Comparison of ENCODE assay signal across 14 cellular contexts in genomic region chr11:76642341-76642740, GRCh38. TPM values are rescaled to one million over a fixed set of nuclear protein-coding genes. Genes with fewer than 3 reads are reported as not detected.
DNase-seq lines count a peak whose midpoint lies in the region; ATAC-seq and TF ChIP-seq lines count a peak whose summit lies in the region.
"Had no signal": no experiment of that assay in that cellular context is flagged by ENCODE, and none has a peak within 500 bp of the region (broad histone marks: within the 10 kb centered on the region; RNA-seq: fewer than 3 reads in every experiment).

No MANE protein-coding gene starts in this region.

- H3K4me3 Mint-ChIP-seq in activated CD4-positive, alpha-beta T cell treated with anti-CD3 and anti-CD28 coated beads for 36 hours: no peak overlapping the region
- H3K4me3 Mint-ChIP-seq in activated B cell treated with CpG ODN at 0.5 μM for 24 hours: peak overlapping the region; percentile 28
- H3K4me3 Mint-ChIP-seq: central memory CD8-positive, alpha-beta T cell; nephron had no signal

- no peak for TF ChIP-seq POLR2A in body of pancreas (IDR thresholded peaks at IDR 0.05)

- peaks cover 9% of the 10 kb centered on the region for H3K4me1 Mint-ChIP-seq in activated CD4-positive, alpha-beta T cell treated with anti-CD3 and anti-CD28 coated beads for 36 hours
- peaks cover 49% of the 10 kb centered on the region for H3K4me1 Mint-ChIP-seq in activated B cell treated with CpG ODN at 0.5 μM for 24 hours
- H3K4me1 Mint-ChIP-seq: nephron had no signal

- H3K27me3 Mint-ChIP-seq in activated CD4-positive, alpha-beta T cell treated with anti-CD3 and anti-CD28 coated beads for 36 hours: peaks cover 51% of the 10 kb centered on the region
- peaks cover 33% of the 10 kb centered on the region for H3K27me3 Mint-ChIP-seq in activated B cell treated with CpG ODN at 0.5 μM for 24 hours

- no peaks in the 10 kb centered on the region for H3K27me3 ChIP-seq in body of pancreas
- H3K27me3 ChIP-seq: heart left ventricle had no signal

- CTCF ChIA-PET in activated CD4-positive, alpha-beta T cell treated with anti-CD3 and anti-CD28 coated beads for 36 hours (lab: Charles Lee): interaction anchor here (0.9 kb wide), 1 partner anchor 21 kb away, joined by 3 read pairs; no protein-coding TSS in a partner anchor
- CTCF ChIA-PET in activated B cell treated with CpG ODN at 0.5 μM for 24 hours (lab: Charles Lee): interaction anchor here (0.6 kb wide), 1 partner anchor 38 kb away, joined by 3 read pairs; no protein-coding TSS in a partner anchor

- DNase-seq in activated CD4-positive, alpha-beta T cell treated with anti-CD3 and anti-CD28 coated beads for 36 hours: peak; percentile 74
- no peak for DNase-seq in activated CD4-positive, alpha-beta T cell treated with anti-CD3 and anti-CD28 coated beads, Interleukin-2, amount 50 U/mL, for 1 hour
- peak; percentile 20 for DNase-seq in activated B cell treated with CpG ODN at 0.5 μM for 24 hours
- peak; percentile 27 for DNase-seq in ecto neural progenitor cell (ENCODE audit: low spot score)
- DNase-seq in stimulated activated CD8-positive, alpha-beta memory T cell treated with anti-CD3 and anti-CD28 coated beads, Interleukin-4, amount 100 ng/mL, for 48 hours: peak; percentile 63
- no peak for DNase-seq in body of pancreas
- DNase-seq in SIG-M5 treated with dmso at 0.1 percent for 504 hours (lab: John Stamatoyannopoulos, UW; ENCODE audit: unreplicated experiment): no peak
- DNase-seq in substantia nigra (lab: John Stamatoyannopoulos, UW): no peak
- DNase-seq: heart left ventricle, NCI-H1105 had no signal

- H3K9me3 Mint-ChIP-seq in activated CD4-positive, alpha-beta T cell treated with anti-CD3 and anti-CD28 coated beads for 36 hours (ENCODE audit: low read depth): peaks cover 11% of the 10 kb centered on the region
- peaks cover 5% of the 10 kb centered on the region for H3K9me3 Mint-ChIP-seq in activated B cell treated with CpG ODN at 0.5 μM for 24 hours

- intact Hi-C loops in activated CD4-positive, alpha-beta T cell treated with anti-CD3 and anti-CD28 coated beads for 36 hours (cut with DNase I, micrococcal nuclease): loop anchor here in 1 of 2 experiments (1.0 to 2.0 kb wide), 2 partner anchors 14 to 54 kb away; no protein-coding TSS in a partner anchor
- intact Hi-C loops in activated B cell treated with CpG ODN at 0.5 μM for 24 hours (cut with micrococcal nuclease) (loop anchor here (1.0 kb wide), 2 partner anchors 13 to 30 kb away; no protein-coding TSS in a partner anchor), body of pancreas (cut with DNase I) (no loop called here)

- no peaks in the 10 kb centered on the region for H3K4me1 ChIP-seq in body of pancreas

- no peaks in the 10 kb centered on the region for H3K36me3 Mint-ChIP-seq in activated CD4-positive, alpha-beta T cell treated with anti-CD3 and anti-CD28 coated beads for 36 hours (ENCODE audit: low read depth)
- H3K36me3 Mint-ChIP-seq in activated B cell treated with CpG ODN at 0.5 μM for 24 hours (ENCODE audit: low read depth): no peaks in the 10 kb centered on the region

- TF ChIP-seq CTCF in activated B cell treated with CpG ODN at 0.5 μM for 24 hours (IDR thresholded peaks at IDR 0.05) (no peak), body of pancreas (IDR thresholded peaks at IDR 0.05) (no peak)

- H3K27ac Mint-ChIP-seq in activated CD4-positive, alpha-beta T cell treated with anti-CD3 and anti-CD28 coated beads for 36 hours: peak overlapping the region; percentile 87
- peak overlapping the region; percentile 76 for H3K27ac Mint-ChIP-seq in activated B cell treated with CpG ODN at 0.5 μM for 24 hours
- H3K27ac Mint-ChIP-seq: nephron had no signal

- H3K9me3 ChIP-seq in body of pancreas: no peaks in the 10 kb centered on the region

- H3K4me3 ChIP-seq in body of pancreas: no peak overlapping the region
- H3K4me3 ChIP-seq: heart left ventricle, left lung had no signal

- peak; percentile 96 for ATAC-seq in activated CD4-positive, alpha-beta T cell treated with anti-CD3 and anti-CD28 coated beads for 36 hours
- ATAC-seq in activated B cell treated with CpG ODN at 0.5 μM for 24 hours (ENCODE audit: low read depth): peak; percentile 45
- ATAC-seq in body of pancreas: no peak
- ATAC-seq: heart left ventricle, left lung, sciatic nerve had no signal

- no peaks in the 10 kb centered on the region for H3K36me3 ChIP-seq in body of pancreas (replicated peaks in 1 of 2; ENCODE audit: insufficient read depth in 1 of 2, low read depth in 2 of 2)
- H3K36me3 ChIP-seq: heart left ventricle, left lung had no signal

- POLR2A ChIA-PET in activated CD4-positive, alpha-beta T cell treated with anti-CD3 and anti-CD28 coated beads for 36 hours (lab: Charles Lee): interaction anchor here (0.7 kb wide), 1 partner anchor 12 kb away, joined by 5 read pairs; no protein-coding TSS in a partner anchor
- POLR2A ChIA-PET in activated B cell treated with CpG ODN at 0.5 μM for 24 hours (lab: Charles Lee): interaction anchor here (1.0 to 1.5 kb wide), 2 partner anchors 15 to 30 kb away, joined by 5 to 7 read pairs; no protein-coding TSS in a partner anchor

- WGBS in body of pancreas, 2 donors: 62 to 72% methylated on average over 8 of the region's 8 CpGs

- H3K27ac ChIP-seq in body of pancreas: no peak overlapping the region
- no peak overlapping the region for H3K27ac ChIP-seq in substantia nigra (ENCODE audit: low read depth, low read length, poor library complexity, severe bottlenecking)
- H3K27ac ChIP-seq: heart left ventricle, left lung had no signal

RNA-seq across cellular contexts. Expression of gene LRRC32, which starts 28.2 kb away (rescaled TPM):
- 1 to 10 TPM; 4.7 to 5.7 TPM for total RNA-seq in activated CD4-positive, alpha-beta T cell treated with anti-CD3 and anti-CD28 coated beads for 36 hours
- total RNA-seq in activated B cell treated with CpG ODN at 0.5 μM for 24 hours (25.8 and 27.8 TPM in 2 replicates), body of pancreas (10 to 100 TPM in 1 of 2 donors, 1 to 10 TPM in 1; 9.1 to 17.8 TPM)

Comparison
In these comparisons a context has a peak if more than half of its experiments do, and no peak if none do; other contexts are left out.
1. DNase-seq: peak in activated CD4-positive, alpha-beta T cell treated with anti-CD3 and anti-CD28 coated beads for 36 hours (single experiment), activated B cell treated with CpG ODN at 0.5 μM for 24 hours (single experiment), ecto neural progenitor cell (single experiment) and stimulated activated CD8-positive, alpha-beta memory T cell treated with anti-CD3 and anti-CD28 coated beads, Interleukin-4, amount 100 ng/mL, for 48 hours (single experiment); none in activated CD4-positive, alpha-beta T cell treated with anti-CD3 and anti-CD28 coated beads, Interleukin-2, amount 50 U/mL, for 1 hour (single experiment), body of pancreas (0 of 4), SIG-M5 treated with dmso at 0.1 percent for 504 hours (single experiment) and substantia nigra (0 of 49).